In genomic region chrX:18377802-18378201, GRCh38 we compare ENCODE assay signal across 8 cellular contexts. TPM values are rescaled to one million over a fixed set of nuclear protein-coding genes. Genes with fewer than 3 reads are reported as not detected.
DNase-seq lines count a peak whose midpoint lies in the region; ATAC-seq and TF ChIP-seq lines count a peak whose summit lies in the region.

No MANE protein-coding gene starts in this region.

- intact Hi-C loops in activated naive CD4-positive, alpha-beta T cell treated with anti-CD3 and anti-CD28 coated beads for 36 hours (cut with micrococcal nuclease) = loop anchor here (1.0 to 5.0 kb wide), 4 partner anchors 433 to 631 kb away; no protein-coding TSS in a partner anchor

- in situ Hi-C loops in ACHN (cut with HindIII; ENCODE audit: low pct_ligation_motif_present, low pct_unique_long_range_greater_than_20kb, low sequenced_read_pairs) = no loop called here

- no peak for ATAC-seq in GM18870 (IDR thresholded peaks at IDR 0.05; ENCODE audit: unreplicated experiment)
- no peak for ATAC-seq in HG03354 (IDR thresholded peaks at IDR 0.05; ENCODE audit: poor library complexity, severe bottlenecking, unreplicated experiment)

- H3K36me3 Mint-ChIP-seq in activated naive CD4-positive, alpha-beta T cell treated with anti-CD3 and anti-CD28 coated beads for 36 hours (ENCODE audit: low read depth) = no peaks in the 10 kb centered on the region

- no peaks in the 10 kb centered on the region for H3K9me3 Mint-ChIP-seq in activated naive CD4-positive, alpha-beta T cell treated with anti-CD3 and anti-CD28 coated beads for 36 hours

- CTCF ChIA-PET in activated naive CD4-positive, alpha-beta T cell treated with anti-CD3 and anti-CD28 coated beads for 36 hours (lab: Charles Lee) = interaction anchor here (0.7 to 2.1 kb wide), 6 partner anchors 24 to 632 kb away, joined by 3 to 10 read pairs (median 3); no protein-coding TSS in a partner anchor

- H3K4me3 ChIP-seq in GM12865 (ENCODE audit: low read depth, low read length) = no peak overlapping the region

- no peak overlapping the region for H3K27ac Mint-ChIP-seq in activated naive CD4-positive, alpha-beta T cell treated with anti-CD3 and anti-CD28 coated beads for 36 hours

- H3K4me3 Mint-ChIP-seq in activated naive CD4-positive, alpha-beta T cell treated with anti-CD3 and anti-CD28 coated beads for 36 hours = no peak overlapping the region

- DNase-seq in ACHN (peak; percentile 35), GM12865 (ENCODE audit: low read depth) (peak; percentile 43), NCI-H2171 treated with DMSO at 0.1 percent for 48 hours (lab: John Stamatoyannopoulos, UW) (peak; percentile 28), left kidney (ENCODE audit: low read depth, low spot score) (peak; percentile 63), inferior parietal cortex (ENCODE audit: extremely low spot score) (no peak)
- DNase-seq in activated naive CD4-positive, alpha-beta T cell treated with anti-CD3 and anti-CD28 coated beads for 36 hours = peak; percentile 45

- H3K4me1 Mint-ChIP-seq in activated naive CD4-positive, alpha-beta T cell treated with anti-CD3 and anti-CD28 coated beads for 36 hours (ENCODE audit: low read depth) = peaks cover 1% of the 10 kb centered on the region

- H3K27me3 Mint-ChIP-seq in activated naive CD4-positive, alpha-beta T cell treated with anti-CD3 and anti-CD28 coated beads for 36 hours (ENCODE audit: low read depth) = no peaks in the 10 kb centered on the region

- peak; percentile 59 for TF ChIP-seq CTCF in GM12865 (IDR thresholded peaks at IDR 0.05; ENCODE audit: insufficient read depth, low read depth, low read length, missing control alignments)

RNA-seq across cellular contexts. Expression of gene SCML2, which starts 23.3 kb away (rescaled TPM):
- total RNA-seq in activated naive CD4-positive, alpha-beta T cell treated with anti-CD3 and anti-CD28 coated beads for 36 hours = 1 to 10 TPM; 4.6 to 5.1 TPM

RNA-seq across cellular contexts. Expression of gene CDKL5, which starts 47.6 kb away (rescaled TPM):
- 1 to 10 TPM in 1 of 2 experiments, under 1 TPM in 1; 0.91 to 1.4 TPM for total RNA-seq in activated naive CD4-positive, alpha-beta T cell treated with anti-CD3 and anti-CD28 coated beads for 36 hours
